ENCODE assay signal across 1 cellular context in the genomic region with DNA sequence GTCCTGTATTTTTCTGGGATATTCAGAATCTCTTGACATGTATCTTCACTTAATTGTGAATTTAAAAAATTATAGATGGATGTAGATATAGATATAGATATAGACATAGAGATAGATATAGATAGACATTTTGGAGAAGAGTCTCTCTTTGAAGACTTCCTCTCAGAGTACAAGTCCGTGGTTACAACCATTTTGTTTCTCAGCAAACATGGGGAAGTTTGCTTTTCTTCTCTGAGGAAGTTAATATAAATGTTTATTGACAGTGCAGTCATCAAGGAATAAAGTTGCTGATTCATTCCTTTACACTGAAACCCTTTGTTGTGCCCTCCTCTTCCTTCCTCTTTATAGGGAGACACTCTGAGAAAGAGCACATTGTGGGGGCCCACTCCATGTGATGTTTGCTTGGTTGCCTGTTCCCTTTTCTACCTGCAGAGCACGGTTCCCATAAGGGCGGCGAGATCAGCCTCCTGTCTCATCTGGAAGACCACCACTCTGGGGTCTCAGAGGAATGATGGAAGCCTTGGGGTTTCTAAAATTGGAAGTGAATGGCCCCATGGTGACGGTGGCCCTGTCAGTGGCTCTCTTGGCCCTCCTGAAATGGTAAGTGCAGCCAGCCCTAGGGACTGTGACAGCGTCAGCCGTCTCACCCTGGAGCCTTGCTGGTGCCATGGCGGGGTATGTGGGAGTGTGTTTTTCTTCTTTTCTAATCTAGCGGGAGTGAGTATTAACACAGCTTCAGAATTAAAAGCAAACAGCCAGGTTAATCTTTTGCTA.
TF ChIP-seq lines count a peak whose summit lies in the region.

A gene (plus strand): TSS at position 385 of the 774 bp plus-strand sequence. CDS start 127 bp downstream, at position 512.

TF ChIP-seq in K562, 482 proteins besides CTCF, POLR2A, EP300 and RAD21 (continued from another document):
- TF ChIP-seq, protein P1, sequence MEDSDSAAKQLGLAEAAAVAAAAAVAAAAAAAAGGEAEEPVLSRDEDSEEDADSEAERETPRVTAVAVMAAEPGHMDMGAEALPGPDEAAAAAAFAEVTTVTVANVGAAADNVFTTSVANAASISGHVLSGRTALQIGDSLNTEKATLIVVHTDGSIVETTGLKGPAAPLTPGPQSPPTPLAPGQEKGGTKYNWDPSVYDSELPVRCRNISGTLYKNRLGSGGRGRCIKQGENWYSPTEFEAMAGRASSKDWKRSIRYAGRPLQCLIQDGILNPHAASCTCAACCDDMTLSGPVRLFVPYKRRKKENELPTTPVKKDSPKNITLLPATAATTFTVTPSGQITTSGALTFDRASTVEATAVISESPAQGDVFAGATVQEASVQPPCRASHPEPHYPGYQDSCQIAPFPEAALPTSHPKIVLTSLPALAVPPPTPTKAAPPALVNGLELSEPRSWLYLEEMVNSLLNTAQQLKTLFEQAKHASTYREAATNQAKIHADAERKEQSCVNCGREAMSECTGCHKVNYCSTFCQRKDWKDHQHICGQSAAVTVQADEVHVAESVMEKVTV (CRISPR knock-in tag; IDR thresholded peaks at IDR 0.05), result no peak
- TF ChIP-seq PURB (CRISPR knock-in tag; IDR thresholded peaks at IDR 0.05; ENCODE audit: low read depth) (no peak), ZNF766 (CRISPR knock-in tag; conservative IDR thresholded peaks at IDR 0.05) (0 out of 2 replicates have a peak, but pooled peaks have one; percentile 43), CSDE1 (IDR thresholded peaks at IDR 0.05) (no peak), PML (IDR thresholded peaks at IDR 0.05; ENCODE audit: low read length) (no peak), BCOR (IDR thresholded peaks at IDR 0.05) (no peak), ZNF408 (CRISPR knock-in tag; IDR thresholded peaks at IDR 0.05; ENCODE audit: low read depth) (no peak), SMAD3 (CRISPR knock-in tag; conservative IDR thresholded peaks at IDR 0.05) (no peak), NFE2L1 (tag; IDR thresholded peaks at IDR 0.05; ENCODE audit: borderline replicate concordance, low read depth) (no peak), TEAD2 (tag; IDR thresholded peaks at IDR 0.05) (no peak), COPS2 (conservative IDR thresholded peaks at IDR 0.05) (no peak), ZNF696 (CRISPR knock-in tag; conservative IDR thresholded peaks at IDR 0.05) (no peak), CBX1 (IDR thresholded peaks at IDR 0.05; ENCODE audit: low read depth) (no peak), CHD2 (IDR thresholded peaks at IDR 0.05; ENCODE audit: low read depth, low read length) (no peak), HMG20A (CRISPR knock-in tag; conservative IDR thresholded peaks at IDR 0.05) (no peak), KDM2B (CRISPR knock-in tag; IDR thresholded peaks at IDR 0.05) (no peak), ZNF253 (CRISPR knock-in tag; conservative IDR thresholded peaks at IDR 0.05) (no peak), CREBBP (IDR thresholded peaks at IDR 0.05; ENCODE audit: low read depth, low read length) (no peak), ZNF717 (CRISPR knock-in tag; IDR thresholded peaks at IDR 0.05) (no peak), FOXA3 (CRISPR knock-in tag; conservative IDR thresholded peaks at IDR 0.05 in 1 of 2, IDR thresholded peaks at IDR 0.05 in 1 of 2) (peak in 1 of 2 experiments; percentile 88; a peak in 1 of 4 replicates), ZNF780A (CRISPR knock-in tag; IDR thresholded peaks at IDR 0.05) (no peak), POLR2H (tag; IDR thresholded peaks at IDR 0.05; ENCODE audit: low read depth) (no peak), ZNF146 (CRISPR knock-in tag; IDR thresholded peaks at IDR 0.05; ENCODE audit: unreplicated experiment) (no peak)
- TF ChIP-seq, protein P2, sequence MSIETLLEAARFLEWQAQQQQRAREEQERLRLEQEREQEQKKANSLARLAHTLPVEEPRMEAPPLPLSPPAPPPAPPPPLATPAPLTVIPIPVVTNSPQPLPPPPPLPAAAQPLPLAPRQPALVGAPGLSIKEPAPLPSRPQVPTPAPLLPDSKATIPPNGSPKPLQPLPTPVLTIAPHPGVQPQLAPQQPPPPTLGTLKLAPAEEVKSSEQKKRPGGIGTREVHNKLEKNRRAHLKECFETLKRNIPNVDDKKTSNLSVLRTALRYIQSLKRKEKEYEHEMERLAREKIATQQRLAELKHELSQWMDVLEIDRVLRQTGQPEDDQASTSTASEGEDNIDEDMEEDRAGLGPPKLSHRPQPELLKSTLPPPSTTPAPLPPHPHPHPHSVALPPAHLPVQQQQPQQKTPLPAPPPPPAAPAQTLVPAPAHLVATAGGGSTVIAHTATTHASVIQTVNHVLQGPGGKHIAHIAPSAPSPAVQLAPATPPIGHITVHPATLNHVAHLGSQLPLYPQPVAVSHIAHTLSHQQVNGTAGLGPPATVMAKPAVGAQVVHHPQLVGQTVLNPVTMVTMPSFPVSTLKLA (conservative IDR thresholded peaks at IDR 0.05), result 0 out of 4 replicates have a peak, but pooled peaks of 1 of the 2 experiments have one; percentile 17
- TF ChIP-seq, protein P3, sequence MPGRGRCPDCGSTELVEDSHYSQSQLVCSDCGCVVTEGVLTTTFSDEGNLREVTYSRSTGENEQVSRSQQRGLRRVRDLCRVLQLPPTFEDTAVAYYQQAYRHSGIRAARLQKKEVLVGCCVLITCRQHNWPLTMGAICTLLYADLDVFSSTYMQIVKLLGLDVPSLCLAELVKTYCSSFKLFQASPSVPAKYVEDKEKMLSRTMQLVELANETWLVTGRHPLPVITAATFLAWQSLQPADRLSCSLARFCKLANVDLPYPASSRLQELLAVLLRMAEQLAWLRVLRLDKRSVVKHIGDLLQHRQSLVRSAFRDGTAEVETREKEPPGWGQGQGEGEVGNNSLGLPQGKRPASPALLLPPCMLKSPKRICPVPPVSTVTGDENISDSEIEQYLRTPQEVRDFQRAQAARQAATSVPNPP (IDR thresholded peaks at IDR 0.05; ENCODE audit: borderline replicate concordance, insufficient read depth, insufficient read length), result no peak
- TF ChIP-seq, protein P4, sequence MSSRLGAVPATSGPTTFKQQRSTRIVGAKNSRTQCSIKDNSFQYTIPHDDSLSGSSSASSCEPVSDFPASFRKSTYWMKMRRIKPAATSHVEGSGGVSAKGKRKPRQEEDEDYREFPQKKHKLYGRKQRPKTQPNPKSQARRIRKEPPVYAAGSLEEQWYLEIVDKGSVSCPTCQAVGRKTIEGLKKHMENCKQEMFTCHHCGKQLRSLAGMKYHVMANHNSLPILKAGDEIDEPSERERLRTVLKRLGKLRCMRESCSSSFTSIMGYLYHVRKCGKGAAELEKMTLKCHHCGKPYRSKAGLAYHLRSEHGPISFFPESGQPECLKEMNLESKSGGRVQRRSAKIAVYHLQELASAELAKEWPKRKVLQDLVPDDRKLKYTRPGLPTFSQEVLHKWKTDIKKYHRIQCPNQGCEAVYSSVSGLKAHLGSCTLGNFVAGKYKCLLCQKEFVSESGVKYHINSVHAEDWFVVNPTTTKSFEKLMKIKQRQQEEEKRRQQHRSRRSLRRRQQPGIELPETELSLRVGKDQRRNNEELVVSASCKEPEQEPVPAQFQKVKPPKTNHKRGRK (tag; IDR thresholded peaks at IDR 0.05), result no peak
- TF ChIP-seq, protein P5, sequence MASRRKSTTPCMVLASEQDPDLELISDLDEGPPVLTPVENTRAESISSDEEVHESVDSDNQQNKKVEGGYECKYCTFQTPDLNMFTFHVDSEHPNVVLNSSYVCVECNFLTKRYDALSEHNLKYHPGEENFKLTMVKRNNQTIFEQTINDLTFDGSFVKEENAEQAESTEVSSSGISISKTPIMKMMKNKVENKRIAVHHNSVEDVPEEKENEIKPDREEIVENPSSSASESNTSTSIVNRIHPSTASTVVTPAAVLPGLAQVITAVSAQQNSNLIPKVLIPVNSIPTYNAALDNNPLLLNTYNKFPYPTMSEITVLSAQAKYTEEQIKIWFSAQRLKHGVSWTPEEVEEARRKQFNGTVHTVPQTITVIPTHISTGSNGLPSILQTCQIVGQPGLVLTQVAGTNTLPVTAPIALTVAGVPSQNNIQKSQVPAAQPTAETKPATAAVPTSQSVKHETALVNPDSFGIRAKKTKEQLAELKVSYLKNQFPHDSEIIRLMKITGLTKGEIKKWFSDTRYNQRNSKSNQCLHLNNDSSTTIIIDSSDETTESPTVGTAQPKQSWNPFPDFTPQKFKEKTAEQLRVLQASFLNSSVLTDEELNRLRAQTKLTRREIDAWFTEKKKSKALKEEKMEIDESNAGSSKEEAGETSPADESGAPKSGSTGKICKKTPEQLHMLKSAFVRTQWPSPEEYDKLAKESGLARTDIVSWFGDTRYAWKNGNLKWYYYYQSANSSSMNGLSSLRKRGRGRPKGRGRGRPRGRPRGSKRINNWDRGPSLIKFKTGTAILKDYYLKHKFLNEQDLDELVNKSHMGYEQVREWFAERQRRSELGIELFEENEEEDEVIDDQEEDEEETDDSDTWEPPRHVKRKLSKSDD (conservative IDR thresholded peaks at IDR 0.05; ENCODE audit: low read length), result no peak
- TF ChIP-seq, protein P6, sequence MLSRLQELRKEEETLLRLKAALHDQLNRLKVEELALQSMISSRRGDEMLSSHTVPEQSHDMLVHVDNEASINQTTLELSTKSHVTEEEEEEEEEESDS (CRISPR knock-in tag; IDR thresholded peaks at IDR 0.05), result no peak
- TF ChIP-seq, protein P7, sequence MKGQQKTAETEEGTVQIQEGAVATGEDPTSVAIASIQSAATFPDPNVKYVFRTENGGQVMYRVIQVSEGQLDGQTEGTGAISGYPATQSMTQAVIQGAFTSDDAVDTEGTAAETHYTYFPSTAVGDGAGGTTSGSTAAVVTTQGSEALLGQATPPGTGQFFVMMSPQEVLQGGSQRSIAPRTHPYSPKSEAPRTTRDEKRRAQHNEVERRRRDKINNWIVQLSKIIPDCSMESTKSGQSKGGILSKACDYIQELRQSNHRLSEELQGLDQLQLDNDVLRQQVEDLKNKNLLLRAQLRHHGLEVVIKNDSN (CRISPR knock-in tag; IDR thresholded peaks at IDR 0.05), result peak; percentile 32; the same call in 1 of the 2 replicates
- TF ChIP-seq, protein P8, sequence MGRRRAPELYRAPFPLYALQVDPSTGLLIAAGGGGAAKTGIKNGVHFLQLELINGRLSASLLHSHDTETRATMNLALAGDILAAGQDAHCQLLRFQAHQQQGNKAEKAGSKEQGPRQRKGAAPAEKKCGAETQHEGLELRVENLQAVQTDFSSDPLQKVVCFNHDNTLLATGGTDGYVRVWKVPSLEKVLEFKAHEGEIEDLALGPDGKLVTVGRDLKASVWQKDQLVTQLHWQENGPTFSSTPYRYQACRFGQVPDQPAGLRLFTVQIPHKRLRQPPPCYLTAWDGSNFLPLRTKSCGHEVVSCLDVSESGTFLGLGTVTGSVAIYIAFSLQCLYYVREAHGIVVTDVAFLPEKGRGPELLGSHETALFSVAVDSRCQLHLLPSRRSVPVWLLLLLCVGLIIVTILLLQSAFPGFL (CRISPR knock-in tag; IDR thresholded peaks at IDR 0.05), result no peak
- TF ChIP-seq, protein P9, sequence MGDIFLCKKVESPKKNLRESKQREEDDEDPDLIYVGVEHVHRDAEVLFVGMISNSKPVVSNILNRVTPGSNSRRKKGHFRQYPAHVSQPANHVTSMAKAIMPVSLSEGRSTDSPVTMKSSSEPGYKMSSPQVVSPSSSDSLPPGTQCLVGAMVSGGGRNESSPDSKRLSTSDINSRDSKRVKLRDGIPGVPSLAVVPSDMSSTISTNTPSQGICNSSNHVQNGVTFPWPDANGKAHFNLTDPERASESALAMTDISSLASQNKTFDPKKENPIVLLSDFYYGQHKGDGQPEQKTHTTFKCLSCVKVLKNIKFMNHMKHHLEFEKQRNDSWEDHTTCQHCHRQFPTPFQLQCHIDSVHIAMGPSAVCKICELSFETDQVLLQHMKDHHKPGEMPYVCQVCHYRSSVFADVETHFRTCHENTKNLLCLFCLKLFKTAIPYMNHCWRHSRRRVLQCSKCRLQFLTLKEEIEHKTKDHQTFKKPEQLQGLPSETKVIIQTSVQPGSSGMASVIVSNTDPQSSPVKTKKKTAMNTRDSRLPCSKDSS (IDR thresholded peaks at IDR 0.05; ENCODE audit: low read depth, partially characterized antibody), result no peak
- TF ChIP-seq, protein P10, sequence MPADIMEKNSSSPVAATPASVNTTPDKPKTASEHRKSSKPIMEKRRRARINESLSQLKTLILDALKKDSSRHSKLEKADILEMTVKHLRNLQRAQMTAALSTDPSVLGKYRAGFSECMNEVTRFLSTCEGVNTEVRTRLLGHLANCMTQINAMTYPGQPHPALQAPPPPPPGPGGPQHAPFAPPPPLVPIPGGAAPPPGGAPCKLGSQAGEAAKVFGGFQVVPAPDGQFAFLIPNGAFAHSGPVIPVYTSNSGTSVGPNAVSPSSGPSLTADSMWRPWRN (IDR thresholded peaks at IDR 0.05; ENCODE audit: low read depth), result no peak
